25 cellular contexts compared by ENCODE assay signal in genomic region chr10:98456688-98457482, GRCh38.
"Had no signal": no experiment of that assay in that cellular context is flagged by ENCODE, and none has a peak within 500 bp of the region (broad histone marks: within the 10 kb centered on the region; RNA-seq: fewer than 3 reads in every experiment).

No MANE protein-coding gene starts in this region.

- H3K4me1 Mint-ChIP-seq: activated naive CD4-positive, alpha-beta T cell treated with anti-CD3 and anti-CD28 coated beads, Interleukin-2, amount 50 U/mL, for 24 hours; stimulated activated memory B cell treated with anti-CD40 and anti-IgM and Interleukin-4, amounts not matched to agents 10 μg/mL and 1 μg/mL and 100 μg/mL, for 72 hours had no signal

- H3K27me3 ChIP-seq: body of pancreas, cardiac muscle cell, sigmoid colon, transverse colon, uterus had no signal

- H3K36me3 ChIP-seq: cardiac muscle cell, sigmoid colon, stomach, transverse colon, uterus, WERI-Rb-1 had no signal

- H3K36me3 Mint-ChIP-seq: activated naive CD4-positive, alpha-beta T cell treated with anti-CD3 and anti-CD28 coated beads, Interleukin-2, amount 50 U/mL, for 24 hours; naive thymus-derived CD4-positive, alpha-beta T cell; stimulated activated memory B cell treated with anti-CD40 and anti-IgM and Interleukin-4, amounts not matched to agents 10 μg/mL and 1 μg/mL and 100 μg/mL, for 72 hours had no signal

- H3K9me3 ChIP-seq: body of pancreas, sigmoid colon, stomach, transverse colon, uterus had no signal

- H3K27ac ChIP-seq: body of pancreas, cardiac muscle cell, sigmoid colon, stomach, transverse colon, uterus, WERI-Rb-1 had no signal

- H3K4me3 ChIP-seq: body of pancreas, cardiac muscle cell, lung, sigmoid colon, smooth muscle cell, stomach, transverse colon, uterus had no signal

- H3K4me3 Mint-ChIP-seq: activated CD8-positive, alpha-beta T cell treated with anti-CD3 and anti-CD28 coated beads, Interleukin-2, amount 10 ng/mL, durations not matched to agents 7 days and 5 days; activated naive CD4-positive, alpha-beta T cell treated with anti-CD3 and anti-CD28 coated beads, Interleukin-2, amount 50 U/mL, for 24 hours; activated T-helper 1 cell treated with anti-CD3 and anti-CD28 coated beads, Interleukin-12 subunit alpha, Interleukin-12 subunit beta, Interleukin-2, Interleukin-4 antibody, amounts not matched to agents 30 ng/mL and 10 ng/mL and 1 ng/mL, durations not matched to agents 14 hours and 24 hours and 36 hours; endodermal cell; naive thymus-derived CD4-positive, alpha-beta T cell; neural crest cell; stimulated activated memory B cell treated with anti-CD40 and anti-IgM and Interleukin-4, amounts not matched to agents 10 μg/mL and 1 μg/mL and 100 μg/mL, for 72 hours had no signal

- H3K4me1 ChIP-seq: uterus had no signal

- H3K4me2 ChIP-seq: smooth muscle cell had no signal

- H3K27ac Mint-ChIP-seq: activated CD8-positive, alpha-beta T cell treated with anti-CD3 and anti-CD28 coated beads, Interleukin-2, amount 10 ng/mL, durations not matched to agents 7 days and 5 days; activated naive CD4-positive, alpha-beta T cell treated with anti-CD3 and anti-CD28 coated beads, Interleukin-2, amount 50 U/mL, for 24 hours; activated T-helper 1 cell treated with anti-CD3 and anti-CD28 coated beads, Interleukin-12 subunit alpha, Interleukin-12 subunit beta, Interleukin-2, Interleukin-4 antibody, amounts not matched to agents 30 ng/mL and 10 ng/mL and 1 ng/mL, durations not matched to agents 14 hours and 24 hours and 36 hours; endodermal cell; progenitor cell of endocrine pancreas; stimulated activated memory B cell treated with anti-CD40 and anti-IgM and Interleukin-4, amounts not matched to agents 10 μg/mL and 1 μg/mL and 100 μg/mL, for 72 hours had no signal

- DNase-seq: activated CD4-positive, alpha-beta T cell treated with anti-CD3 and anti-CD28 coated beads for 1 hour; activated CD4-positive, alpha-beta T cell treated with anti-CD3 and anti-CD28 coated beads, Interleukin-2, amount 50 U/mL, for 1 hour; activated CD8-positive, alpha-beta T cell treated with anti-CD3 and anti-CD28 coated beads, Interleukin-2, amount 10 ng/mL, durations not matched to agents 7 days and 5 days; activated gamma-delta T cell; anterior cingulate cortex; body of pancreas; cortex of kidney; endodermal cell; naive thymus-derived CD4-positive, alpha-beta T cell; retina; sigmoid colon; stimulated activated CD4-positive, alpha-beta T cell treated with anti-CD3 and anti-CD28 coated beads, Interleukin-15, amount 100 ng/mL, for 24 hours; stomach; transverse colon; uterus; WERI-Rb-1 had no signal

- ATAC-seq: activated CD8-positive, alpha-beta T cell treated with anti-CD3 and anti-CD28 coated beads, Interleukin-2, amount 10 ng/mL, durations not matched to agents 7 days and 5 days; body of pancreas; left lobe of liver; naive thymus-derived CD4-positive, alpha-beta T cell; stimulated activated memory B cell treated with anti-CD40 and anti-IgM and Interleukin-4, amounts not matched to agents 10 μg/mL and 1 μg/mL and 100 μg/mL, for 72 hours had no signal

- H3K9me3 Mint-ChIP-seq: activated naive CD4-positive, alpha-beta T cell treated with anti-CD3 and anti-CD28 coated beads, Interleukin-2, amount 50 U/mL, for 24 hours; activated T-helper 1 cell treated with anti-CD3 and anti-CD28 coated beads, Interleukin-12 subunit alpha, Interleukin-12 subunit beta, Interleukin-2, Interleukin-4 antibody, amounts not matched to agents 30 ng/mL and 10 ng/mL and 1 ng/mL, durations not matched to agents 14 hours and 24 hours and 36 hours; endodermal cell; naive thymus-derived CD4-positive, alpha-beta T cell; neural crest cell; stimulated activated memory B cell treated with anti-CD40 and anti-IgM and Interleukin-4, amounts not matched to agents 10 μg/mL and 1 μg/mL and 100 μg/mL, for 72 hours had no signal
